ENCODE assay signal across 1 cellular context in the genomic region with DNA sequence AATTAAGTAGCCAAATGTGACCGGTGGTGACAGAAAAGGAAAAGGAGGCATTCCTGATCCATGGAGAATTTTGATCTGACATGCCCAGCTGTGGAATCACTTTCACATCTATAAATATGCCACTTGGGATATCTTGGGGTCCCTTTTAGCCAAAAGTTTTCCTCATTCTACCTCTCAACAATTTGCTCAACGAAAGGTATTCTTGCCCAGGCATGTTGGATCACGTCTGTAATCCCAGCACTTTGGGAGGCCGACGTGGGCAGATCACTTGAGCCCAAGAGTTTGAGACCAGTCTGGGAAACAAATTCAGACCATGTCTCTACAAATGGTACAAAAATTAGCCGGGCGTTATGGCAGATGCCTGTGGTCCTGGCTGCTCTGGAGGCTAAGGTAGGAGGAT.
TF ChIP-seq lines count a peak whose summit lies in the region.

No MANE protein-coding gene starts in this region.

TF ChIP-seq in WTC11, 78 proteins besides CTCF, POLR2A, EP300 and RAD21 (continued from another document):
- TF ChIP-seq ZNF425 (CRISPR knock-in tag; conservative IDR thresholded peaks at IDR 0.05) (no peak), HMGXB4 (CRISPR knock-in tag; IDR thresholded peaks at IDR 0.05) (no peak), FOXK1 (CRISPR knock-in tag; IDR thresholded peaks at IDR 0.05) (no peak), TCF7 (CRISPR knock-in tag; IDR thresholded peaks at IDR 0.05; ENCODE audit: low read depth) (no peak), SMAD4 (CRISPR knock-in tag; IDR thresholded peaks at IDR 0.05) (no peak)
- TF ChIP-seq, protein P1, sequence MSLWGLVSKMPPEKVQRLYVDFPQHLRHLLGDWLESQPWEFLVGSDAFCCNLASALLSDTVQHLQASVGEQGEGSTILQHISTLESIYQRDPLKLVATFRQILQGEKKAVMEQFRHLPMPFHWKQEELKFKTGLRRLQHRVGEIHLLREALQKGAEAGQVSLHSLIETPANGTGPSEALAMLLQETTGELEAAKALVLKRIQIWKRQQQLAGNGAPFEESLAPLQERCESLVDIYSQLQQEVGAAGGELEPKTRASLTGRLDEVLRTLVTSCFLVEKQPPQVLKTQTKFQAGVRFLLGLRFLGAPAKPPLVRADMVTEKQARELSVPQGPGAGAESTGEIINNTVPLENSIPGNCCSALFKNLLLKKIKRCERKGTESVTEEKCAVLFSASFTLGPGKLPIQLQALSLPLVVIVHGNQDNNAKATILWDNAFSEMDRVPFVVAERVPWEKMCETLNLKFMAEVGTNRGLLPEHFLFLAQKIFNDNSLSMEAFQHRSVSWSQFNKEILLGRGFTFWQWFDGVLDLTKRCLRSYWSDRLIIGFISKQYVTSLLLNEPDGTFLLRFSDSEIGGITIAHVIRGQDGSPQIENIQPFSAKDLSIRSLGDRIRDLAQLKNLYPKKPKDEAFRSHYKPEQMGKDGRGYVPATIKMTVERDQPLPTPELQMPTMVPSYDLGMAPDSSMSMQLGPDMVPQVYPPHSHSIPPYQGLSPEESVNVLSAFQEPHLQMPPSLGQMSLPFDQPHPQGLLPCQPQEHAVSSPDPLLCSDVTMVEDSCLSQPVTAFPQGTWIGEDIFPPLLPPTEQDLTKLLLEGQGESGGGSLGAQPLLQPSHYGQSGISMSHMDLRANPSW (CRISPR knock-in tag; conservative IDR thresholded peaks at IDR 0.05; ENCODE audit: low read depth): no peak
TF ChIP-seq in WTC11: peak in this region for 0.
